ENCODE assay signal across 22 cellular contexts in the genomic region with DNA sequence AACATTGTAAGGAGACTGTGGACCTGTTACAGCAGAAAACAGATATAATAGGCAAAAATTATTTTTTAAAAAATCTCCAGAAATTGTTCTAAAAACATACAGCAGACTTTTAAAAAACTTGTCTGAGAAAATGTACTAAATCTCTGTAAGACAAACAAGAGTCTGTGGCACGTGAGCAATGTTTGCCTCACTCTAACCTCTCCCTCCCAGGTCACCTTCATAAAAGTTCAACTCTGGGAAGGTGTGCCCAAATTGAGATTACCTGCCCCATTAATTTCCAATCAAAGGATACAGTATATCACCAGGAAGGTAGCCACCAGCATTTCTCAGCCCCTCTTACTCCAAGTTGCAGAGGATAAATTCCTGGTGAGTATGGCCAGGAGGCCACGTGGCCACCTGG.
"Had no signal": no experiment of that assay in that cellular context is flagged by ENCODE, and none has a peak within 500 bp of the region (broad histone marks: within the 10 kb centered on the region; RNA-seq: fewer than 3 reads in every experiment).

No MANE protein-coding gene starts in this region.

- H3K4me3 Mint-ChIP-seq: dendritic cell treated with granulocyte-macrophage colony-stimulating factor and Interleukin-4, amounts not matched to agents 40 ng/mL and 50 ng/mL, for 4 days; effector memory CD8-positive, alpha-beta T cell; endodermal cell had no signal

- H3K27ac Mint-ChIP-seq: dendritic cell treated with granulocyte-macrophage colony-stimulating factor and Interleukin-4, amounts not matched to agents 40 ng/mL and 50 ng/mL, for 4 days; effector memory CD8-positive, alpha-beta T cell; endodermal cell had no signal

- ATAC-seq: effector memory CD8-positive, alpha-beta T cell; esophagus mucosa; foreskin keratinocyte; gastrocnemius medialis; gastroesophageal sphincter; heart left ventricle; heart right ventricle had no signal

- DNase-seq: colonic mucosa; cortex of kidney; dermis blood vessel endothelial cell; dorsolateral prefrontal cortex; effector CD4-positive, alpha-beta T cell; effector CD8-positive, alpha-beta T cell; effector memory CD4-positive, alpha-beta T cell; effector memory CD8-positive, alpha-beta T cell; endodermal cell; erythroblast; esophagus squamous epithelium; foreskin fibroblast; foreskin keratinocyte; foreskin melanocyte; gastrocnemius medialis; glutamatergic neuron; head of caudate nucleus; heart left ventricle; heart right ventricle had no signal

- H3K27me3 Mint-ChIP-seq: dendritic cell treated with granulocyte-macrophage colony-stimulating factor and Interleukin-4, amounts not matched to agents 40 ng/mL and 50 ng/mL, for 4 days; effector memory CD8-positive, alpha-beta T cell had no signal

- H3K9me3 Mint-ChIP-seq: endodermal cell had no signal
